In the genomic region with DNA sequence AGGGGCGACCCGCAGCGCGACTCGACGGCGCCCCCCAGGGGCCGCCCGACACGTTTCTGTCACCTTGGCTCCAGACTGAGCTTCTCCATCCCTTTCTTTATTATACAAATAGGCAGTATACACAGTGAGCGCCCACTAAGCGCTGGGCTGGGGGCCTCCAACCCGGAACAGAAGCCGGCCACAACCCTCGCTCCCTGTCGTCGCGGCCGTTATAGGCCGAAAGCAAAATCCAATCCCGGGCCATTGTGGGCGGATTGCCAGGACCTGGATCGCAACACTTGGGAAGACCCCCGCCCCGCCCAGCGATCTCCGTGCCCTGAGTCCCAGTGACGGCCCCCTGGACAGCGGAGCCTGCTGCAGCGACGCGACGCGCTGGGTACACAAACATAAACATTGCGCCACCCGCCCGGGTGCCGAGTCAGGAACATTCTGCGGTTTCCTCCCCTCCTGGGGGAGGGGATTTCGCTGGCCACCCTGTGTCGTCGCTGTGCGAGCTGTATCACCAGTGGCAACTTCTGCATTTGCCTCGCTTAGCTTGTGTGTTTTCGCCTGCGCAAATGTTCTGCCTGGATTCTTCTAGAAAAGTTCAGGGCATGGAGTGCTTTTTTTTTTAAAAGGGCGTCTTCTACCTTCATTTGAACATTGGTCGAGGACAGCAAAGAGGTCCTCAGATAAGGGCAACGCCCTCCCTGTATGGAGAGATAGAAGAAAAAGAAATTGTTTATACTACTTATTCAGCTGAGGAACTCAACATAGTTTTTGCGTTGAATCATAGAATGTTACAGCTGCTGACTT, we compare ENCODE assay signal across 1 cellular context.
TF ChIP-seq lines count a peak whose summit lies in the region.

No MANE protein-coding gene starts in this region.

TF ChIP-seq in HepG2, 621 proteins besides CTCF, POLR2A, EP300 and RAD21 (continued from another document and continues in another):
- TF ChIP-seq, protein P1, sequence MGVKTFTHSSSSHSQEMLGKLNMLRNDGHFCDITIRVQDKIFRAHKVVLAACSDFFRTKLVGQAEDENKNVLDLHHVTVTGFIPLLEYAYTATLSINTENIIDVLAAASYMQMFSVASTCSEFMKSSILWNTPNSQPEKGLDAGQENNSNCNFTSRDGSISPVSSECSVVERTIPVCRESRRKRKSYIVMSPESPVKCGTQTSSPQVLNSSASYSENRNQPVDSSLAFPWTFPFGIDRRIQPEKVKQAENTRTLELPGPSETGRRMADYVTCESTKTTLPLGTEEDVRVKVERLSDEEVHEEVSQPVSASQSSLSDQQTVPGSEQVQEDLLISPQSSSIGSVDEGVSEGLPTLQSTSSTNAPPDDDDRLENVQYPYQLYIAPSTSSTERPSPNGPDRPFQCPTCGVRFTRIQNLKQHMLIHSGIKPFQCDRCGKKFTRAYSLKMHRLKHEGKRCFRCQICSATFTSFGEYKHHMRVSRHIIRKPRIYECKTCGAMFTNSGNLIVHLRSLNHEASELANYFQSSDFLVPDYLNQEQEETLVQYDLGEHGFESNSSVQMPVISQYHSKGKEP (CRISPR knock-in tag; IDR thresholded peaks at IDR 0.05), result peak; percentile 84; the same call in 1 of the 2 replicates
- TF ChIP-seq, protein P2, sequence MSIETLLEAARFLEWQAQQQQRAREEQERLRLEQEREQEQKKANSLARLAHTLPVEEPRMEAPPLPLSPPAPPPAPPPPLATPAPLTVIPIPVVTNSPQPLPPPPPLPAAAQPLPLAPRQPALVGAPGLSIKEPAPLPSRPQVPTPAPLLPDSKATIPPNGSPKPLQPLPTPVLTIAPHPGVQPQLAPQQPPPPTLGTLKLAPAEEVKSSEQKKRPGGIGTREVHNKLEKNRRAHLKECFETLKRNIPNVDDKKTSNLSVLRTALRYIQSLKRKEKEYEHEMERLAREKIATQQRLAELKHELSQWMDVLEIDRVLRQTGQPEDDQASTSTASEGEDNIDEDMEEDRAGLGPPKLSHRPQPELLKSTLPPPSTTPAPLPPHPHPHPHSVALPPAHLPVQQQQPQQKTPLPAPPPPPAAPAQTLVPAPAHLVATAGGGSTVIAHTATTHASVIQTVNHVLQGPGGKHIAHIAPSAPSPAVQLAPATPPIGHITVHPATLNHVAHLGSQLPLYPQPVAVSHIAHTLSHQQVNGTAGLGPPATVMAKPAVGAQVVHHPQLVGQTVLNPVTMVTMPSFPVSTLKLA (IDR thresholded peaks at IDR 0.05), result peak; percentile 32; the same call in 1 of the 2 replicates
- no peak for TF ChIP-seq ZBTB8A (CRISPR knock-in tag; IDR thresholded peaks at IDR 0.05; ENCODE audit: borderline replicate concordance, low read depth)
- peak; percentile 97 for TF ChIP-seq MTA1 (CRISPR knock-in tag; IDR thresholded peaks at IDR 0.05; ENCODE audit: borderline replicate concordance)
- peak; percentile 78 for TF ChIP-seq JUND (CRISPR knock-in tag; IDR thresholded peaks at IDR 0.05)
- no peak for TF ChIP-seq ZNF235 (CRISPR knock-in tag; IDR thresholded peaks at IDR 0.05; ENCODE audit: borderline replicate concordance)
- peak; percentile 72 to 80 for TF ChIP-seq MAFK (conservative IDR thresholded peaks at IDR 0.05 in 1 of 2, IDR thresholded peaks at IDR 0.05 in 1 of 2; ENCODE audit: low read length in 2 of 2)
- TF ChIP-seq HMG20B (CRISPR knock-in tag; conservative IDR thresholded peaks at IDR 0.05), result peak; percentile 77
- no peak for TF ChIP-seq ZEB1 (IDR thresholded peaks at IDR 0.05; ENCODE audit: insufficient replicate concordance, low read depth)
- TF ChIP-seq, protein P3, sequence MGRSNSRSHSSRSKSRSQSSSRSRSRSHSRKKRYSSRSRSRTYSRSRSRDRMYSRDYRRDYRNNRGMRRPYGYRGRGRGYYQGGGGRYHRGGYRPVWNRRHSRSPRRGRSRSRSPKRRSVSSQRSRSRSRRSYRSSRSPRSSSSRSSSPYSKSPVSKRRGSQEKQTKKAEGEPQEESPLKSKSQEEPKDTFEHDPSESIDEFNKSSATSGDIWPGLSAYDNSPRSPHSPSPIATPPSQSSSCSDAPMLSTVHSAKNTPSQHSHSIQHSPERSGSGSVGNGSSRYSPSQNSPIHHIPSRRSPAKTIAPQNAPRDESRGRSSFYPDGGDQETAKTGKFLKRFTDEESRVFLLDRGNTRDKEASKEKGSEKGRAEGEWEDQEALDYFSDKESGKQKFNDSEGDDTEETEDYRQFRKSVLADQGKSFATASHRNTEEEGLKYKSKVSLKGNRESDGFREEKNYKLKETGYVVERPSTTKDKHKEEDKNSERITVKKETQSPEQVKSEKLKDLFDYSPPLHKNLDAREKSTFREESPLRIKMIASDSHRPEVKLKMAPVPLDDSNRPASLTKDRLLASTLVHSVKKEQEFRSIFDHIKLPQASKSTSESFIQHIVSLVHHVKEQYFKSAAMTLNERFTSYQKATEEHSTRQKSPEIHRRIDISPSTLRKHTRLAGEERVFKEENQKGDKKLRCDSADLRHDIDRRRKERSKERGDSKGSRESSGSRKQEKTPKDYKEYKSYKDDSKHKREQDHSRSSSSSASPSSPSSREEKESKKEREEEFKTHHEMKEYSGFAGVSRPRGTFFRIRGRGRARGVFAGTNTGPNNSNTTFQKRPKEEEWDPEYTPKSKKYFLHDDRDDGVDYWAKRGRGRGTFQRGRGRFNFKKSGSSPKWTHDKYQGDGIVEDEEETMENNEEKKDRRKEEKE (IDR thresholded peaks at IDR 0.05), result no peak
- TF ChIP-seq, protein P4, sequence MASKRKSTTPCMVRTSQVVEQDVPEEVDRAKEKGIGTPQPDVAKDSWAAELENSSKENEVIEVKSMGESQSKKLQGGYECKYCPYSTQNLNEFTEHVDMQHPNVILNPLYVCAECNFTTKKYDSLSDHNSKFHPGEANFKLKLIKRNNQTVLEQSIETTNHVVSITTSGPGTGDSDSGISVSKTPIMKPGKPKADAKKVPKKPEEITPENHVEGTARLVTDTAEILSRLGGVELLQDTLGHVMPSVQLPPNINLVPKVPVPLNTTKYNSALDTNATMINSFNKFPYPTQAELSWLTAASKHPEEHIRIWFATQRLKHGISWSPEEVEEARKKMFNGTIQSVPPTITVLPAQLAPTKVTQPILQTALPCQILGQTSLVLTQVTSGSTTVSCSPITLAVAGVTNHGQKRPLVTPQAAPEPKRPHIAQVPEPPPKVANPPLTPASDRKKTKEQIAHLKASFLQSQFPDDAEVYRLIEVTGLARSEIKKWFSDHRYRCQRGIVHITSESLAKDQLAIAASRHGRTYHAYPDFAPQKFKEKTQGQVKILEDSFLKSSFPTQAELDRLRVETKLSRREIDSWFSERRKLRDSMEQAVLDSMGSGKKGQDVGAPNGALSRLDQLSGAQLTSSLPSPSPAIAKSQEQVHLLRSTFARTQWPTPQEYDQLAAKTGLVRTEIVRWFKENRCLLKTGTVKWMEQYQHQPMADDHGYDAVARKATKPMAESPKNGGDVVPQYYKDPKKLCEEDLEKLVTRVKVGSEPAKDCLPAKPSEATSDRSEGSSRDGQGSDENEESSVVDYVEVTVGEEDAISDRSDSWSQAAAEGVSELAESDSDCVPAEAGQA (IDR thresholded peaks at IDR 0.05; ENCODE audit: low read depth), result 0 out of 2 replicates have a peak, but pooled peaks have one; percentile 46
- TF ChIP-seq, protein P4 (CRISPR knock-in tag; IDR thresholded peaks at IDR 0.05; ENCODE audit: borderline replicate concordance), result peak; percentile 42; the same call in 1 of the 2 replicates
- no peak for TF ChIP-seq NONO (IDR thresholded peaks at IDR 0.05)
- peak; percentile 97 for TF ChIP-seq NONO (CRISPR knock-in tag; conservative IDR thresholded peaks at IDR 0.05)
- TF ChIP-seq, protein P5, sequence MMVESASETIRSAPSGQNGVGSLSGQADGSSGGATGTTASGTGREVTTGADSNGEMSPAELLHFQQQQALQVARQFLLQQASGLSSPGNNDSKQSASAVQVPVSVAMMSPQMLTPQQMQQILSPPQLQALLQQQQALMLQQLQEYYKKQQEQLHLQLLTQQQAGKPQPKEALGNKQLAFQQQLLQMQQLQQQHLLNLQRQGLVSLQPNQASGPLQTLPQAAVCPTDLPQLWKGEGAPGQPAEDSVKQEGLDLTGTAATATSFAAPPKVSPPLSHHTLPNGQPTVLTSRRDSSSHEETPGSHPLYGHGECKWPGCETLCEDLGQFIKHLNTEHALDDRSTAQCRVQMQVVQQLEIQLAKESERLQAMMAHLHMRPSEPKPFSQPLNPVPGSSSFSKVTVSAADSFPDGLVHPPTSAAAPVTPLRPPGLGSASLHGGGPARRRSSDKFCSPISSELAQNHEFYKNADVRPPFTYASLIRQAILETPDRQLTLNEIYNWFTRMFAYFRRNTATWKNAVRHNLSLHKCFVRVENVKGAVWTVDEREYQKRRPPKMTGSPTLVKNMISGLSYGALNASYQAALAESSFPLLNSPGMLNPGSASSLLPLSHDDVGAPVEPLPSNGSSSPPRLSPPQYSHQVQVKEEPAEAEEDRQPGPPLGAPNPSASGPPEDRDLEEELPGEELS (CRISPR knock-in tag; IDR thresholded peaks at IDR 0.05), result peak; percentile 99
- TF ChIP-seq, protein P6, sequence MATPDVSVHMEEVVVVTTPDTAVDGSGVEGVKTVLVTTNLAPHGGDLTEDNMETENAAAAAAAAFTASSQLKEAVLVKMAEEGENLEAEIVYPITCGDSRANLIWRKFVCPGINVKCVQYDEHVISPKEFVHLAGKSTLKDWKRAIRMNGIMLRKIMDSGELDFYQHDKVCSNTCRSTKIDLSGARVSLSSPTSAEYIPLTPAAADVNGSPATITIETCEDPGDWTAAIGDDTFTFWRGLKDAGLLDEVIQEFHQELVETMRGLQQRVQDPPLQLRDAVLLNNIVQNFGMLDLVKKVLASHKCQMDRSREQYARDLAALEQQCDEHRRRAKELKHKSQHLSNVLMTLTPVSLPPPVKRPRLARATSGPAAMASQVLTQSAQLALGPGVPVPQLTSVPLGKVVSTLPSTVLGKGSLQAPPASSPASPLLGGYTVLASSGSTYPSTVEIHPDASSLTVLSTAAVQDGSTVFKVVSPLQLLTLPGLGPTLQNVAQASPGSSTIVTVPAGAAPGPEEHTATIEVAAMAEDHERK (CRISPR knock-in tag; IDR thresholded peaks at IDR 0.05; ENCODE audit: low read depth), result no peak
- TF ChIP-seq RELA (CRISPR knock-in tag; IDR thresholded peaks at IDR 0.05), result no peak
- peak; percentile 45 for TF ChIP-seq PHF5A (CRISPR knock-in tag; IDR thresholded peaks at IDR 0.05; ENCODE audit: low read depth, unreplicated experiment)
- TF ChIP-seq ZNF562 (CRISPR knock-in tag; IDR thresholded peaks at IDR 0.05; ENCODE audit: borderline replicate concordance), result no peak
- peak; percentile 78 for TF ChIP-seq ZMYM3 (CRISPR knock-in tag; IDR thresholded peaks at IDR 0.05)
- peak; percentile 91 for TF ChIP-seq NCOA2 (CRISPR knock-in tag; IDR thresholded peaks at IDR 0.05)
- TF ChIP-seq GATAD1 (CRISPR knock-in tag; IDR thresholded peaks at IDR 0.05), result peak; percentile 68
- no peak for TF ChIP-seq POLR2AphosphoS2 (IDR thresholded peaks at IDR 0.05; ENCODE audit: low read depth, low read length)
- TF ChIP-seq RCOR2 (CRISPR knock-in tag; IDR thresholded peaks at IDR 0.05), result peak; percentile 79
- no peak for TF ChIP-seq NFIB (CRISPR knock-in tag; IDR thresholded peaks at IDR 0.05; ENCODE audit: borderline replicate concordance)
- TF ChIP-seq, protein P7, sequence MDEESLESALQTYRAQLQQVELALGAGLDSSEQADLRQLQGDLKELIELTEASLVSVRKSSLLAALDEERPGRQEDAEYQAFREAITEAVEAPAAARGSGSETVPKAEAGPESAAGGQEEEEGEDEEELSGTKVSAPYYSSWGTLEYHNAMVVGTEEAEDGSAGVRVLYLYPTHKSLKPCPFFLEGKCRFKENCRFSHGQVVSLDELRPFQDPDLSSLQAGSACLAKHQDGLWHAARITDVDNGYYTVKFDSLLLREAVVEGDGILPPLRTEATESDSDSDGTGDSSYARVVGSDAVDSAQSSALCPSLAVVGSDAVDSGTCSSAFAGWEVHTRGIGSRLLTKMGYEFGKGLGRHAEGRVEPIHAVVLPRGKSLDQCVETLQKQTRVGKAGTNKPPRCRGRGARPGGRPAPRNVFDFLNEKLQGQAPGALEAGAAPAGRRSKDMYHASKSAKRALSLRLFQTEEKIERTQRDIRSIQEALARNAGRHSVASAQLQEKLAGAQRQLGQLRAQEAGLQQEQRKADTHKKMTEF (CRISPR knock-in tag; IDR thresholded peaks at IDR 0.05), result peak; percentile 98
- no peak for TF ChIP-seq PCBP2 (optimal IDR thresholded peaks at IDR 0.05; ENCODE audit: low read depth, low read length, poor library complexity, severe bottlenecking)
- TF ChIP-seq, protein P8, sequence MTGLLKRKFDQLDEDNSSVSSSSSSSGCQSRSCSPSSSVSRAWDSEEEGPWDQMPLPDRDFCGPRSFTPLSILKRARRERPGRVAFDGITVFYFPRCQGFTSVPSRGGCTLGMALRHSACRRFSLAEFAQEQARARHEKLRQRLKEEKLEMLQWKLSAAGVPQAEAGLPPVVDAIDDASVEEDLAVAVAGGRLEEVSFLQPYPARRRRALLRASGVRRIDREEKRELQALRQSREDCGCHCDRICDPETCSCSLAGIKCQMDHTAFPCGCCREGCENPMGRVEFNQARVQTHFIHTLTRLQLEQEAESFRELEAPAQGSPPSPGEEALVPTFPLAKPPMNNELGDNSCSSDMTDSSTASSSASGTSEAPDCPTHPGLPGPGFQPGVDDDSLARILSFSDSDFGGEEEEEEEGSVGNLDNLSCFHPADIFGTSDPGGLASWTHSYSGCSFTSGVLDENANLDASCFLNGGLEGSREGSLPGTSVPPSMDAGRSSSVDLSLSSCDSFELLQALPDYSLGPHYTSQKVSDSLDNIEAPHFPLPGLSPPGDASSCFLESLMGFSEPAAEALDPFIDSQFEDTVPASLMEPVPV (CRISPR knock-in tag; IDR thresholded peaks at IDR 0.05), result no peak; the same call in 1 of the 2 replicates
- TF ChIP-seq ZNF563 (CRISPR knock-in tag; IDR thresholded peaks at IDR 0.05), result peak; percentile 84; the same call in 1 of the 2 replicates
- TF ChIP-seq, protein P9, sequence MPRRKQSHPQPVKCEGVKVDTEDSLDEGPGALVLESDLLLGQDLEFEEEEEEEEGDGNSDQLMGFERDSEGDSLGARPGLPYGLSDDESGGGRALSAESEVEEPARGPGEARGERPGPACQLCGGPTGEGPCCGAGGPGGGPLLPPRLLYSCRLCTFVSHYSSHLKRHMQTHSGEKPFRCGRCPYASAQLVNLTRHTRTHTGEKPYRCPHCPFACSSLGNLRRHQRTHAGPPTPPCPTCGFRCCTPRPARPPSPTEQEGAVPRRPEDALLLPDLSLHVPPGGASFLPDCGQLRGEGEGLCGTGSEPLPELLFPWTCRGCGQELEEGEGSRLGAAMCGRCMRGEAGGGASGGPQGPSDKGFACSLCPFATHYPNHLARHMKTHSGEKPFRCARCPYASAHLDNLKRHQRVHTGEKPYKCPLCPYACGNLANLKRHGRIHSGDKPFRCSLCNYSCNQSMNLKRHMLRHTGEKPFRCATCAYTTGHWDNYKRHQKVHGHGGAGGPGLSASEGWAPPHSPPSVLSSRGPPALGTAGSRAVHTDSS (CRISPR knock-in tag; conservative IDR thresholded peaks at IDR 0.05), result no peak
- TF ChIP-seq ZSCAN12 (CRISPR knock-in tag; IDR thresholded peaks at IDR 0.05), result no peak
- peak; percentile 78 for TF ChIP-seq ELF1 (CRISPR knock-in tag; IDR thresholded peaks at IDR 0.05)
- TF ChIP-seq FOXM1 (CRISPR knock-in tag; IDR thresholded peaks at IDR 0.05), result no peak
